Comparison of ENCODE assay signal across 8 cellular contexts in genomic region chr12:65277994-65278575, GRCh38. TPM values are rescaled to one million over a fixed set of nuclear protein-coding genes. Genes with fewer than 3 reads are reported as not detected.
DNase-seq lines count a peak whose midpoint lies in the region; ATAC-seq, FAIRE-seq and TF ChIP-seq lines count a peak whose summit lies in the region.

No MANE protein-coding gene starts in this region.

- FAIRE-seq in endothelial cell of umbilical vein (lab: Jason Lieb, UNC) = no peak

- H3K4me3 ChIP-seq in BLaER1 (peak overlapping the region; percentile 61; the same call in 1 of the 2 replicates), NT2/D1 (ENCODE audit: insufficient read length, low read depth) (peak overlapping the region; percentile 84), endothelial cell of umbilical vein (replicated peaks in 1 of 3; ENCODE audit: insufficient read depth in 1 of 3, low read depth in 1 of 3, low read length in 3 of 3) (peak overlapping the region; percentile 63 to 95 (median 90)), neural cell (ENCODE audit: low read length) (peak overlapping the region; percentile 83)

- H3F3A ChIP-seq in neural cell (ENCODE audit: insufficient read depth, low read length, poor library complexity, severe bottlenecking) = no peaks in the 10 kb centered on the region

- dilution Hi-C loops in endothelial cell of umbilical vein (cut with MboI; ENCODE audit: extremely low pct_ligation_motif_present, low sequenced_read_pairs) = no loop called here

- H3K4me2 ChIP-seq in BLaER1 (no peak overlapping the region), endothelial cell of umbilical vein (ENCODE audit: insufficient read depth, low read length) (peak overlapping the region; percentile 33), neural cell (ENCODE audit: low read length) (no peak overlapping the region)

- TF ChIP-seq RAD21 in neural cell (conservative IDR thresholded peaks at IDR 0.05) = no peak

- DNase-seq in NT2/D1 (ENCODE audit: low read depth, low spot score) (no peak), endothelial cell of umbilical vein (ENCODE audit: low read depth, low spot score) (no peak), HuH-7.5 (ENCODE audit: low spot score) (no peak)

- H4K20me1 ChIP-seq in BLaER1 (peaks cover 13% of the 10 kb centered on the region; the same call in 1 of the 2 replicates), endothelial cell of umbilical vein (replicated peaks; ENCODE audit: control insufficient read depth, extremely low read depth, insufficient read depth, low read length) (peaks cover 2% of the 10 kb centered on the region), neural cell (ENCODE audit: insufficient read depth) (no peaks in the 10 kb centered on the region)

- no peak for TF ChIP-seq POLR2A in endothelial cell of umbilical vein (IDR thresholded peaks at IDR 0.05; ENCODE audit: low read depth, low read length)

- no peak overlapping the region for H3K9ac ChIP-seq in BLaER1
- peak overlapping the region; percentile 77 for H3K9ac ChIP-seq in NT2/D1 (ENCODE audit: insufficient read length, low read depth)
- H3K9ac ChIP-seq in endothelial cell of umbilical vein (replicated peaks; ENCODE audit: extremely low read depth, insufficient read depth, low read length) = peak overlapping the region; percentile 93
- peak overlapping the region; percentile 52 for H3K9ac ChIP-seq in neural cell (ENCODE audit: low read length)

- peak overlapping the region; percentile 95 for H2AFZ ChIP-seq in endothelial cell of umbilical vein (ENCODE audit: low read depth, low read length)
- peak overlapping the region; percentile 36 for H2AFZ ChIP-seq in neural cell (ENCODE audit: low read depth, low read length)

- no peaks in the 10 kb centered on the region for H3K36me3 ChIP-seq in BLaER1
- H3K36me3 ChIP-seq in NT2/D1 (ENCODE audit: insufficient read depth, insufficient read length, low read length) = no peaks in the 10 kb centered on the region
- H3K36me3 ChIP-seq in endothelial cell of umbilical vein (ENCODE audit: control insufficient read depth in 2 of 2, extremely low read depth in 1 of 2, insufficient read depth in 2 of 2, low read length in 2 of 2) = no peaks in the 10 kb centered on the region
- H3K36me3 ChIP-seq in neural cell (ENCODE audit: insufficient read depth, low read length) = no peaks in the 10 kb centered on the region

- no peaks in the 10 kb centered on the region for H3K9me1 ChIP-seq in endothelial cell of umbilical vein (replicated peaks; ENCODE audit: control insufficient read depth, extremely low read depth, insufficient read depth, low read length)

- TF ChIP-seq CTCF in endothelial cell of umbilical vein (IDR thresholded peaks at IDR 0.05; ENCODE audit: extremely low read depth in 1 of 2, insufficient read depth in 1 of 2, low read depth in 1 of 2, low read length in 2 of 2) (no peak), neural cell (IDR thresholded peaks at IDR 0.05; ENCODE audit: poor library complexity, severe bottlenecking) (no peak)

- no peak for TF ChIP-seq EP300 in neural cell (conservative IDR thresholded peaks at IDR 0.05; ENCODE audit: poor library complexity, severe bottlenecking)

- no peaks in the 10 kb centered on the region for H3K9me2 ChIP-seq in neural cell (ENCODE audit: insufficient read depth, low read length)

- no peak for ATAC-seq in GM21825 (IDR thresholded peaks at IDR 0.05; ENCODE audit: unreplicated experiment)
- ATAC-seq in GM21619 (IDR thresholded peaks at IDR 0.05; ENCODE audit: unreplicated experiment) = no peak
- ATAC-seq in HG03342 (IDR thresholded peaks at IDR 0.05; ENCODE audit: unreplicated experiment) = no peak

- BruUV-seq in endothelial cell of umbilical vein (replicated peaks; lab: Mats Ljungman, UMichigan) = TSS peak; percentile 63

- peaks cover 40% of the 10 kb centered on the region for H3K79me2 ChIP-seq in endothelial cell of umbilical vein (ENCODE audit: control insufficient read depth, insufficient read depth, low read length)
- H3K79me2 ChIP-seq in neural cell (replicated peaks; ENCODE audit: insufficient read depth, low read length) = no peaks in the 10 kb centered on the region

- CTCF ChIA-PET in endothelial cell of umbilical vein (lab: Charles Lee) = interaction anchor here (0.6 kb wide), 1 partner anchor 396 kb away, joined by 3 read pairs; no protein-coding TSS in a partner anchor

- POLR2A ChIA-PET in endothelial cell of umbilical vein (lab: Charles Lee) = no interaction called here

- peaks cover 8% of the 10 kb centered on the region; the same call in 1 of the 2 replicates for H3K4me1 ChIP-seq in BLaER1
- H3K4me1 ChIP-seq in NT2/D1 (ENCODE audit: insufficient read depth, insufficient read length) = no peaks in the 10 kb centered on the region
- peaks cover 24% of the 10 kb centered on the region for H3K4me1 ChIP-seq in endothelial cell of umbilical vein (ENCODE audit: control insufficient read depth, extremely low read depth, insufficient read depth, low read length)

- H3K27me3 ChIP-seq in BLaER1 (peaks cover 50% of the 10 kb centered on the region), NT2/D1 (ENCODE audit: insufficient read depth, insufficient read length) (peaks cover 37% of the 10 kb centered on the region), endothelial cell of umbilical vein (ENCODE audit: control insufficient read depth in 2 of 2, insufficient read depth in 2 of 2, low read length in 2 of 2) (no peaks in the 10 kb centered on the region), neural cell (ENCODE audit: insufficient read depth, low read depth, low read length) (peaks cover 28% of the 10 kb centered on the region)

- intact Hi-C loops in endothelial cell of umbilical vein (cut with micrococcal nuclease) = loop anchor here (2.0 kb wide), 1 partner anchor 109 kb away; the partner anchor contains the start of gene LEMD3

- H3K9me3 ChIP-seq in BLaER1 (peaks cover 15% of the 10 kb centered on the region), NT2/D1 (ENCODE audit: insufficient read depth, low read length) (no peaks in the 10 kb centered on the region), endothelial cell of umbilical vein (replicated peaks; ENCODE audit: control insufficient read depth, insufficient read depth, low read length) (no peaks in the 10 kb centered on the region), neural cell (ENCODE audit: low read length) (no peaks in the 10 kb centered on the region)

- H3K27ac ChIP-seq in BLaER1 (no peak overlapping the region), endothelial cell of umbilical vein (ENCODE audit: insufficient read depth, low read depth, low read length) (peak overlapping the region; percentile 94), neural cell (ENCODE audit: low read length) (no peak overlapping the region)

TF ChIP-seq in endothelial cell of umbilical vein, 7 proteins besides CTCF, POLR2A, EP300 and RAD21:
- no peak for TF ChIP-seq POLR2AphosphoS5 (IDR thresholded peaks at IDR 0.05; ENCODE audit: insufficient read depth, low read depth, low read length)
- TF ChIP-seq FOS (IDR thresholded peaks at IDR 0.05; ENCODE audit: borderline replicate concordance, insufficient read depth, low read length) = no peak
- no peak for TF ChIP-seq MAX (IDR thresholded peaks at IDR 0.05; ENCODE audit: insufficient read depth, insufficient read length)
- no peak for TF ChIP-seq JUN (IDR thresholded peaks at IDR 0.05; ENCODE audit: borderline replicate concordance, insufficient read depth, insufficient read length, low read depth)
- TF ChIP-seq EZH2 (IDR thresholded peaks at IDR 0.05; ENCODE audit: borderline replicate concordance, low read depth, low read length, severe bottlenecking) = no peak
- no peak for TF ChIP-seq GATA2 (IDR thresholded peaks at IDR 0.05; ENCODE audit: insufficient read depth, insufficient read length, low read depth, low read length)
- no peak for TF ChIP-seq MYC (IDR thresholded peaks at IDR 0.05; ENCODE audit: low read depth, low read length)

TF ChIP-seq in neural cell, 6 proteins besides CTCF, POLR2A, EP300 and RAD21:
- no peak for TF ChIP-seq POLR2AphosphoS5 (IDR thresholded peaks at IDR 0.05)
- TF ChIP-seq MXI1 (conservative IDR thresholded peaks at IDR 0.05; ENCODE audit: poor library complexity, severe bottlenecking) = peak; percentile 16

RNA-seq across cellular contexts. Expression of gene MSRB3, which starts 0.4 kb away (rescaled TPM):
- 59.3 and 63.7 TPM in 2 replicates for total RNA-seq in endothelial cell of umbilical vein
- 17.4 and 20.0 TPM in 2 replicates for polyA plus RNA-seq in endothelial cell of umbilical vein
- polyA plus RNA-seq in endothelial cell of umbilical vein (2011; cell fraction: cytosol; rRNA removed) = 25.0 and 28.7 TPM in 2 replicates
- 31.3 and 37.3 TPM in 2 replicates for polyA plus RNA-seq in endothelial cell of umbilical vein (2011; cell fraction: nucleus; rRNA removed)
- polyA plus RNA-seq in endothelial cell of umbilical vein (2012) = 37.8 and 47.1 TPM in 2 replicates
- polyA minus RNA-seq in endothelial cell of umbilical vein = 81.3 and 93.1 TPM in 2 replicates
- 5.6 TPM for polyA minus RNA-seq in endothelial cell of umbilical vein (2011; cell fraction: cytosol; rRNA and poly(A)+ RNA removed)
- 125 and 160 TPM in 2 replicates for polyA minus RNA-seq in endothelial cell of umbilical vein (2011; cell fraction: nucleus; rRNA and poly(A)+ RNA removed)
- 0.19 and 0.72 TPM in 2 replicates for polyA plus RNA-seq in neural cell
- polyA minus RNA-seq in neural cell = 0.49 and 0.69 TPM in 2 replicates

Comparison
In these comparisons a context has a peak if more than half of its experiments do, and no peak if none do; other contexts are left out.
1. RNA of gene MSRB3, which starts 0.4 kb away (polyA plus RNA-seq): 17.4 to 47.1 TPM in endothelial cell of umbilical vein; 0.19 to 0.72 TPM in neural cell; every median in the first group is over 10 times any median in the second.
2. Peak in every context shown above with its lines, with median percentiles within 50 percentile points of each other: H3K4me3 ChIP-seq.